In the genomic region with DNA sequence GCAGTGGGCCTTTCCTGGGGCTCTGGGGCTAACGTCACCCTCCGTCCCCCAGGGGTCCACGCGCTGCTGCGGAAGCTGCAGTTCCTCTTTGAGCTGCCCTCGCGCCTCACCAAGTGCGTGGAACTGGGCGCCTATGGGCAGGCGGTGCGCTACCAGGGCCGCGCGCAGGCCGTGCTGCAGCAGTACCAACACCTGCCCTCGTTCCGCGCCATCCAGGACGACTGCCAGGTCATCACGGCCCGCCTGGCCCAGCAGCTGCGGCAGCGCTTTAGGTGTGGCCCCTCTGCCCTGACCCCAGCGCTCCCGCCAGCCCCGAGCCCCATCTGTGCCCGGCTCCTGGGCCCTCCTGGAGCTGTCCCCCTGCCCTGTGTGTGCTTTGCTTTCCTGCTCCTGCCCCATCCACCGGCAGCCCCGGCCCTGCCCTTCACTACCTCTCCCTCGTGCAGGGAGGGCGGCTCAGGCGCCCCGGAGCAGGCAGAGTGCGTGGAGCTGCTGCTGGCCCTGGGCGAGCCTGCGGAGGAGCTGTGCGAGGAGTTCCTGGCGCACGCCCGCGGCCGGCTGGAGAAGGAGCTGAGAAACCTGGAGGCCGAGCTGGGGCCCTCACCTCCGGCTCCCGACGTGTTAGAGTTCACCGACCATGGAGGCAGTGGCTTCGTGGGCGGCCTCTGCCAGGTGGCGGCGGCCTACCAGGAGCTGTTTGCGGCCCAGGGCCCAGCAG, we compare ENCODE assay signal across 22 cellular contexts. TPM values are rescaled to one million over a fixed set of nuclear protein-coding genes. Genes with fewer than 3 reads are reported as not detected.
DNase-seq lines count a peak whose midpoint lies in the region; ATAC-seq, FAIRE-seq and TF ChIP-seq lines count a peak whose summit lies in the region.
"Had no signal": no experiment of that assay in that cellular context is flagged by ENCODE, and none has a peak within 500 bp of the region (broad histone marks: within the 10 kb centered on the region; RNA-seq: fewer than 3 reads in every experiment).

No MANE protein-coding gene starts in this region.

- H2BK15ac ChIP-seq in neuronal stem cell (ENCODE audit: low read length) = no peak overlapping the region

- in situ Hi-C loops in K562 (cut with MboI) = no loop called here

- no TSS peak for BruUV-seq in K562 (replicated peaks; lab: Mats Ljungman, UMichigan)

- peaks cover 7% of the 10 kb centered on the region; the same call in 2 of the 3 replicates for H3K79me2 ChIP-seq in K562 (ENCODE audit: control insufficient read depth, insufficient read depth, low read length)

- no peak for TF ChIP-seq RAD21 in K562 (CRISPR knock-in tag; conservative IDR thresholded peaks at IDR 0.05 in 1 of 2, IDR thresholded peaks at IDR 0.05 in 1 of 2)

- H3K4me2 ChIP-seq in K562 (ENCODE audit: insufficient read depth, low read length) = no peak overlapping the region
- H3K4me2 ChIP-seq in neuronal stem cell (ENCODE audit: insufficient read depth, low read length, poor library complexity, severe bottlenecking) = no peak overlapping the region
- H3K4me2 ChIP-seq: BLaER1, PC-9 had no signal

- H3K36me3 Mint-ChIP-seq in natural killer cell treated with Interleukin-12 subunit alpha and Interleukin-12 subunit beta and Interleukin-15 and Interleukin-18, amount 100 ng/mL, for 72 hours = no peaks in the 10 kb centered on the region
- H3K36me3 Mint-ChIP-seq in natural killer cell = no peaks in the 10 kb centered on the region

- H3K18ac ChIP-seq in neuronal stem cell (ENCODE audit: low read length) = no peak overlapping the region

- intact Hi-C loops in natural killer cell (cut with micrococcal nuclease) = no loop called here
- intact Hi-C loops in K562 (cut with micrococcal nuclease) = no loop called here

- no peaks in the 10 kb centered on the region for H3K9me1 ChIP-seq in K562 (ENCODE audit: control insufficient read depth, insufficient read depth, low read length)

- no peak overlapping the region for H2BK120ac ChIP-seq in neuronal stem cell (ENCODE audit: low read depth, low read length)

- no peak overlapping the region for H3K4me3 ChIP-seq in K562
- no peak overlapping the region for H3K4me3 ChIP-seq in neuronal stem cell (ENCODE audit: low read length in 2 of 2)
- H3K4me3 ChIP-seq: BLaER1, GM12878, GM23248, HAP-1, PC-9 had no signal

- H2AFZ ChIP-seq in K562 (ENCODE audit: low read depth, low read length) (no peak overlapping the region), neuronal stem cell (ENCODE audit: low read length) (no peak overlapping the region)
- H2AFZ ChIP-seq: GM23248, PC-9 had no signal

- peak overlapping the region; percentile 36 for H2BK12ac ChIP-seq in neuronal stem cell (ENCODE audit: low read length)

- no peaks in the 10 kb centered on the region for H3K9me3 Mint-ChIP-seq in natural killer cell treated with Interleukin-12 subunit alpha and Interleukin-12 subunit beta and Interleukin-15 and Interleukin-18, amount 100 ng/mL, for 72 hours
- no peaks in the 10 kb centered on the region for H3K9me3 Mint-ChIP-seq in natural killer cell
- H3K9me3 Mint-ChIP-seq: CD4-positive, alpha-beta T cell had no signal

- peaks cover 11 to 37% of the 10 kb centered on the region in 2 experiments for H3K4me1 ChIP-seq in K562 (replicated peaks in 1 of 2; ENCODE audit: control insufficient read depth in 2 of 2, insufficient read depth in 2 of 2, low read length in 2 of 2)
- H3K4me1 ChIP-seq in neuronal stem cell (ENCODE audit: control insufficient read depth in 2 of 2, insufficient read depth in 1 of 2, low read depth in 1 of 2, low read length in 2 of 2) = peaks cover 6 to 13% of the 10 kb centered on the region in 2 donors

- ATAC-seq in natural killer cell treated with Interleukin-12 subunit alpha and Interleukin-12 subunit beta and Interleukin-15 and Interleukin-18, amount 100 ng/mL, for 72 hours = no peak
- no peak for ATAC-seq in natural killer cell
- no peak for ATAC-seq in K562
- ATAC-seq in HG02884 (IDR thresholded peaks at IDR 0.05; ENCODE audit: unreplicated experiment) = no peak
- ATAC-seq in HG02623 (IDR thresholded peaks at IDR 0.05; ENCODE audit: unreplicated experiment) = no peak
- ATAC-seq: GM12878 had no signal

- peak overlapping the region; percentile 43 for H4K8ac ChIP-seq in neuronal stem cell (ENCODE audit: low read depth, low read length)

- H3K27ac ChIP-seq in K562 (ENCODE audit: extremely low read depth, low read depth, low read length) (no peak overlapping the region), neuronal stem cell (replicated peaks; ENCODE audit: low read length) (no peak overlapping the region)
- H3K27ac ChIP-seq: BLaER1, GM23248, PC-9 had no signal

- no peak overlapping the region for H2BK5ac ChIP-seq in neuronal stem cell (ENCODE audit: low read length)

- TF ChIP-seq POLR2A in K562 (conservative IDR thresholded peaks at IDR 0.05) = no peak

- CTCF ChIA-PET in K562 (lab: Yijun Ruan, JAX; ENCODE audit: low intra/inter-chr PET ratio) = no interaction called here

- no peaks in the 10 kb centered on the region for H3K9me3 ChIP-seq in K562 (replicated peaks; ENCODE audit: control insufficient read depth, insufficient read depth, low read depth, low read length)
- no peaks in the 10 kb centered on the region for H3K9me3 ChIP-seq in neuronal stem cell (replicated peaks in 1 of 2; ENCODE audit: control insufficient read depth in 2 of 2, insufficient read depth in 1 of 2, low read depth in 1 of 2, low read length in 2 of 2)
- H3K9me3 ChIP-seq: BLaER1, HAP-1 had no signal

- no peak for TF ChIP-seq EP300 in K562 (IDR thresholded peaks at IDR 0.05; ENCODE audit: low read length)

- no peak overlapping the region for H3K9ac ChIP-seq in K562 (ENCODE audit: insufficient read depth in 1 of 2, low read depth in 2 of 2, low read length in 2 of 2)
- H3K9ac ChIP-seq in neuronal stem cell (ENCODE audit: low read depth, low read length, poor library complexity) = no peak overlapping the region
- H3K9ac ChIP-seq: BLaER1, GM23248 had no signal

- H3K36me3 ChIP-seq in K562 (ENCODE audit: control insufficient read depth, insufficient read depth, low read length) (peaks cover 27% of the 10 kb centered on the region; the same call in 1 of the 3 replicates), neuronal stem cell (replicated peaks in 1 of 2; ENCODE audit: control insufficient read depth in 2 of 2, insufficient read depth in 2 of 2, low read length in 2 of 2) (peaks cover 6 to 24% of the 10 kb centered on the region in 2 donors)

- no peaks in the 10 kb centered on the region for H3K27me3 ChIP-seq in K562 (ENCODE audit: control insufficient read depth in 2 of 2, insufficient read depth in 2 of 2, low read length in 2 of 2)
- H3K27me3 ChIP-seq in neuronal stem cell (ENCODE audit: control insufficient read depth in 3 of 3, insufficient read depth in 3 of 3, low read depth in 1 of 3, low read length in 3 of 3) = no peaks in the 10 kb centered on the region
- H3K27me3 ChIP-seq: BLaER1 had no signal

- peaks cover 6% of the 10 kb centered on the region for H3K79me1 ChIP-seq in neuronal stem cell (ENCODE audit: low read depth, low read length)

- peaks cover 21 to 36% of the 10 kb centered on the region in 2 donors for H3K4me1 Mint-ChIP-seq in natural killer cell treated with Interleukin-12 subunit alpha and Interleukin-12 subunit beta and Interleukin-15 and Interleukin-18, amount 100 ng/mL, for 72 hours (ENCODE audit: low read depth in 2 of 2)
- H3K4me1 Mint-ChIP-seq in natural killer cell = peaks cover 28 to 40% of the 10 kb centered on the region in 2 donors

- WGBS in K562 (ENCODE audit: insufficient coverage, low coverage, missing lambda C conversion rate) = 94% methylated on average over 22 of the region's 52 CpGs
- WGBS in neuronal stem cell (ENCODE audit: extremely low coverage in 2 of 2, insufficient read length in 2 of 2, insufficient replicate concordance in 1 of 2), 2 donors = no CpG with 5 or more reads among the region's 52 CpGs

- H3K23ac ChIP-seq in neuronal stem cell (ENCODE audit: low read depth, low read length, poor library complexity) = peak overlapping the region; percentile 71

- H3K27me3 Mint-ChIP-seq in natural killer cell treated with Interleukin-12 subunit alpha and Interleukin-12 subunit beta and Interleukin-15 and Interleukin-18, amount 100 ng/mL, for 72 hours = no peaks in the 10 kb centered on the region
- H3K27me3 Mint-ChIP-seq in natural killer cell (ENCODE audit: low read depth in 2 of 2) = no peaks in the 10 kb centered on the region
- H3K27me3 Mint-ChIP-seq: CD4-positive, alpha-beta T cell had no signal

- H3K4ac ChIP-seq in neuronal stem cell (ENCODE audit: low read length) = no peak overlapping the region

- no peaks in the 10 kb centered on the region for H4K20me1 ChIP-seq in K562 (replicated peaks; ENCODE audit: control insufficient read depth, insufficient read depth, low read length)

- no peak overlapping the region for H3K4me3 Mint-ChIP-seq in natural killer cell treated with Interleukin-12 subunit alpha and Interleukin-12 subunit beta and Interleukin-15 and Interleukin-18, amount 100 ng/mL, for 72 hours
- H3K4me3 Mint-ChIP-seq in natural killer cell = no peak overlapping the region
- H3K4me3 Mint-ChIP-seq: CD4-positive, alpha-beta T cell had no signal

- H3K27ac Mint-ChIP-seq in natural killer cell treated with Interleukin-12 subunit alpha and Interleukin-12 subunit beta and Interleukin-15 and Interleukin-18, amount 100 ng/mL, for 72 hours = no peak overlapping the region
- no peak overlapping the region for H3K27ac Mint-ChIP-seq in natural killer cell
- H3K27ac Mint-ChIP-seq: CD4-positive, alpha-beta T cell had no signal

- peak; percentile 51 for DNase-seq in natural killer cell treated with Interleukin-12 subunit alpha and Interleukin-12 subunit beta and Interleukin-15 and Interleukin-18, amount 100 ng/mL, for 72 hours (ENCODE audit: low spot score)
- no peak for DNase-seq in natural killer cell
- no peak for DNase-seq in K562 (ENCODE audit: extremely low read depth in 1 of 4, low spot score in 3 of 4)
- no peak for DNase-seq in neuronal stem cell (ENCODE audit: low spot score)
- DNase-seq in NCI-H510A treated with DMSO at 0.1 percent for 48 hours (lab: John Stamatoyannopoulos, UW) = no peak
- DNase-seq: CD4-positive, alpha-beta T cell; DMS53; GM23248; Kasumi-1; MM.1S; NCI-H1694; NCI-H2029 treated with DMSO at 0.1 percent for 48 hours; NCI-H446 treated with DMSO at 0.1 percent for 48 hours; NCI-H526 treated with DMSO at 0.1 percent for 48 hours; SHP77 treated with DMSO at 0.1 percent for 48 hours had no signal

- no peak overlapping the region for H3K14ac ChIP-seq in neuronal stem cell (ENCODE audit: low read length)

- POLR2A ChIA-PET in K562 (lab: Yijun Ruan, JAX) = interaction anchor here (0.6 to 7.2 kb wide), 4 partner anchors 11 to 724 kb away, joined by 3 to 92 read pairs (median 3); a partner anchor contains a TSS

- FAIRE-seq in K562 (lab: Jason Lieb, UNC) = no peak
- FAIRE-seq: A204.1, GM12878 had no signal

- H2AK5ac ChIP-seq in neuronal stem cell (ENCODE audit: low read depth, low read length) = no peak overlapping the region

- no peak overlapping the region for H4K91ac ChIP-seq in neuronal stem cell (ENCODE audit: low read depth, low read length, poor library complexity)

- TF ChIP-seq CTCF in natural killer cell (IDR thresholded peaks at IDR 0.05) = no peak
- no peak for TF ChIP-seq CTCF in K562 (IDR thresholded peaks at IDR 0.05 in 2 of 3, conservative IDR thresholded peaks at IDR 0.05 in 1 of 3; ENCODE audit: insufficient read depth in 2 of 3, low read depth in 1 of 3, low read length in 3 of 3)

RNA-seq across cellular contexts. Expression of a gene that starts 3.8 kb away (rescaled TPM):
- 10 to 100 TPM; 18.6 to 30.7 TPM for total RNA-seq in natural killer cell treated with Interleukin-12 subunit alpha and Interleukin-12 subunit beta and Interleukin-15 and Interleukin-18, amount 100 ng/mL, for 72 hours
- total RNA-seq in natural killer cell (10 to 100 TPM; 17.0 to 23.2 (median 18.6) TPM), K562 (2014; rRNA removed) (18.6 and 20.6 TPM in 2 replicates), K562 (2014; rRNA removed; fragmentation: Illumina TruSeq; extraction: Trizol) (3.2 and 3.7 TPM in 2 replicates), K562 (2015; rRNA removed; fragmentation: Illumina TruSeq; extraction: Trizol) (7.0 and 7.9 TPM in 2 replicates), K562 (2021) (21.4 and 21.8 TPM in 2 replicates)
- total RNA-seq in K562 (2011; cell fraction: chromatin; rRNA removed; ENCODE audit: low replicate concordance) = 31.4 and 105 TPM in 2 replicates
- total RNA-seq in K562 (2011; cell fraction: nucleolus; rRNA removed) = 91.9 and 106 TPM in 2 replicates
- 59.6 and 61.8 TPM in 2 replicates for total RNA-seq in K562 (2011; cell fraction: nucleoplasm; rRNA removed)
- polyA plus RNA-seq in K562 (2011; rRNA removed) (14.6 and 35.3 TPM in 2 replicates), K562 (2014; fragmentation: Illumina TruSeq; extraction: Trizol) (14.3 and 18.6 TPM in 2 replicates), K562 (2014; fragmentation: Nextera tagmentation; extraction: Ambion mirVana) (1 to 10 TPM; 1.2 to 1.4 TPM), K562 (2014; rRNA removed) (20.4 and 22.0 TPM in 2 replicates)
- 34.6 and 38.1 TPM in 2 replicates for polyA plus RNA-seq in K562 (2011; cell fraction: cytosol; rRNA removed)
- 109 and 130 TPM in 2 replicates for polyA plus RNA-seq in K562 (2011; cell fraction: nucleus; rRNA removed)
- 18.6 and 23.4 TPM in 2 replicates for polyA plus RNA-seq in K562 (2012)
- 10.6 and 12.1 TPM in 2 replicates for polyA minus RNA-seq in K562 (2011; rRNA and poly(A)+ RNA removed)
- 9.4 and 15.1 TPM in 2 replicates for polyA minus RNA-seq in K562 (2011; cell fraction: cytosol; rRNA and poly(A)+ RNA removed)
- 27.9 and 40.7 TPM in 2 replicates for polyA minus RNA-seq in K562 (2011; cell fraction: nucleus; rRNA and poly(A)+ RNA removed)
- 50.3 TPM for polyA plus RNA-seq in neuronal stem cell (2013, experiment 1 of 2)
- 46.9 TPM for polyA plus RNA-seq in neuronal stem cell (2013, experiment 2 of 2)

RNA-seq across cellular contexts. Expression of a gene that starts 9.6 kb away (rescaled TPM):
- total RNA-seq in natural killer cell treated with Interleukin-12 subunit alpha and Interleukin-12 subunit beta and Interleukin-15 and Interleukin-18, amount 100 ng/mL, for 72 hours = 10 to 100 TPM in 1 of 2 donors, 1 to 10 TPM in 1; 9.8 to 23.7 TPM
- total RNA-seq in natural killer cell (1 to 10 TPM; 5.6 to 6.8 (median 6.1) TPM), K562 (2014; rRNA removed) (39.0 and 49.0 TPM in 2 replicates), K562 (2014; rRNA removed; fragmentation: Illumina TruSeq; extraction: Trizol) (0.35 and 0.76 TPM in 2 replicates), K562 (2015; rRNA removed; fragmentation: Illumina TruSeq; extraction: Trizol) (7.0 and 8.6 TPM in 2 replicates), K562 (2021) (27.2 and 29.6 TPM in 2 replicates)
- 0.99 and 8.1 TPM in 2 replicates for total RNA-seq in K562 (2011; cell fraction: chromatin; rRNA removed; ENCODE audit: low replicate concordance)
- total RNA-seq in K562 (2011; cell fraction: nucleolus; rRNA removed) = 15.7 and 18.9 TPM in 2 replicates
- total RNA-seq in K562 (2011; cell fraction: nucleoplasm; rRNA removed) = 4.7 and 5.3 TPM in 2 replicates
- polyA plus RNA-seq in K562 (2011; rRNA removed) (2.5 and 3.7 TPM in 2 replicates), K562 (2014; fragmentation: Illumina TruSeq; extraction: Trizol) (0.59 and 2.9 TPM in 2 replicates), K562 (2014; fragmentation: Nextera tagmentation; extraction: Ambion mirVana) (under 1 TPM; 0.08 to 0.20 TPM), K562 (2014; rRNA removed) (23.4 and 24.3 TPM in 2 replicates)
- polyA plus RNA-seq in K562 (2011; cell fraction: cytosol; rRNA removed) = 5.0 and 29.5 TPM in 2 replicates
- 4.7 and 9.8 TPM in 2 replicates for polyA plus RNA-seq in K562 (2011; cell fraction: nucleus; rRNA removed)
- 14.0 and 16.6 TPM in 2 replicates for polyA plus RNA-seq in K562 (2012)
- 0.84 and 1.1 TPM in 2 replicates for polyA minus RNA-seq in K562 (2011; rRNA and poly(A)+ RNA removed)
- polyA minus RNA-seq in K562 (2011; cell fraction: cytosol; rRNA and poly(A)+ RNA removed) = 9.6 and 11.8 TPM in 2 replicates
- polyA minus RNA-seq in K562 (2011; cell fraction: nucleus; rRNA and poly(A)+ RNA removed) = 15.5 and 18.7 TPM in 2 replicates
- polyA plus RNA-seq in neuronal stem cell (2013, experiment 1 of 2) = 3.3 TPM
- 3.4 TPM for polyA plus RNA-seq in neuronal stem cell (2013, experiment 2 of 2)

RNA-seq across cellular contexts. Expression of a gene that starts 11.9 kb away (rescaled TPM):
- total RNA-seq in natural killer cell treated with Interleukin-12 subunit alpha and Interleukin-12 subunit beta and Interleukin-15 and Interleukin-18, amount 100 ng/mL, for 72 hours = 100 to 1,000 TPM; 132 to 149 TPM
- 100 to 1,000 TPM; 180 to 197 (median 184) TPM for total RNA-seq in natural killer cell
- total RNA-seq in K562 (2011; cell fraction: chromatin; rRNA removed; ENCODE audit: low replicate concordance) = 48.6 and 156 TPM in 2 replicates
- 126 and 134 TPM in 2 replicates for total RNA-seq in K562 (2011; cell fraction: nucleolus; rRNA removed)
- 68.7 and 73.5 TPM in 2 replicates for total RNA-seq in K562 (2011; cell fraction: nucleoplasm; rRNA removed)
- total RNA-seq in K562 (2014; rRNA removed) = 143 and 215 TPM in 2 replicates
- total RNA-seq in K562 (2014; rRNA removed; fragmentation: Illumina TruSeq; extraction: Trizol) = 16.9 and 20.6 TPM in 2 replicates
- 40.6 and 46.8 TPM in 2 replicates for total RNA-seq in K562 (2015; rRNA removed; fragmentation: Illumina TruSeq; extraction: Trizol)
- 89.3 and 103 TPM in 2 replicates for total RNA-seq in K562 (2021)
- 49.7 and 83.5 TPM in 2 replicates for polyA plus RNA-seq in K562 (2011; rRNA removed)
- polyA plus RNA-seq in K562 (2011; cell fraction: cytosol; rRNA removed) = 68.7 and 145 TPM in 2 replicates
- 135 and 175 TPM in 2 replicates for polyA plus RNA-seq in K562 (2011; cell fraction: nucleus; rRNA removed)
- polyA plus RNA-seq in K562 (2012) = 89.1 and 104 TPM in 2 replicates
- polyA plus RNA-seq in K562 (2014; fragmentation: Illumina TruSeq; extraction: Trizol) = 22.2 and 49.8 TPM in 2 replicates
- 1 to 10 TPM; 1.8 to 2.9 TPM for polyA plus RNA-seq in K562 (2014; fragmentation: Nextera tagmentation; extraction: Ambion mirVana)
- polyA plus RNA-seq in K562 (2014; rRNA removed) = 73.2 and 126 TPM in 2 replicates
- polyA minus RNA-seq in K562 (2011; rRNA and poly(A)+ RNA removed) = 48.0 and 66.9 TPM in 2 replicates
- 120 and 159 TPM in 2 replicates for polyA minus RNA-seq in K562 (2011; cell fraction: cytosol; rRNA and poly(A)+ RNA removed)
- polyA minus RNA-seq in K562 (2011; cell fraction: nucleus; rRNA and poly(A)+ RNA removed) = 55.3 and 62.1 TPM in 2 replicates
- 58.1 TPM for polyA plus RNA-seq in neuronal stem cell (2013, experiment 1 of 2)
- polyA plus RNA-seq in neuronal stem cell (2013, experiment 2 of 2) = 53.7 TPM

RNA-seq across cellular contexts. Expression of a gene that starts 14.0 kb away (rescaled TPM):
- total RNA-seq in natural killer cell treated with Interleukin-12 subunit alpha and Interleukin-12 subunit beta and Interleukin-15 and Interleukin-18, amount 100 ng/mL, for 72 hours = 100 to 1,000 TPM; 681 to 986 TPM
- total RNA-seq in natural killer cell = 100 to 1,000 TPM; 724 to 977 (median 968) TPM
- 85.1 and 161 TPM in 2 replicates for total RNA-seq in K562 (2011; cell fraction: chromatin; rRNA removed; ENCODE audit: low replicate concordance)
- total RNA-seq in K562 (2011; cell fraction: nucleolus; rRNA removed) = 307 and 365 TPM in 2 replicates
- 257 and 358 TPM in 2 replicates for total RNA-seq in K562 (2011; cell fraction: nucleoplasm; rRNA removed)
- 1,447 and 1,737 TPM in 2 replicates for total RNA-seq in K562 (2014; rRNA removed)
- total RNA-seq in K562 (2014; rRNA removed; fragmentation: Illumina TruSeq; extraction: Trizol) = 702 and 715 TPM in 2 replicates
- 990 and 995 TPM in 2 replicates for total RNA-seq in K562 (2015; rRNA removed; fragmentation: Illumina TruSeq; extraction: Trizol)
- total RNA-seq in K562 (2021) = 1,380 and 1,521 TPM in 2 replicates
- polyA plus RNA-seq in K562 (2011; rRNA removed) = 562 and 568 TPM in 2 replicates
- polyA plus RNA-seq in K562 (2011; cell fraction: cytosol; rRNA removed) = 741 and 1,178 TPM in 2 replicates
- polyA plus RNA-seq in K562 (2011; cell fraction: nucleus; rRNA removed) = 380 and 503 TPM in 2 replicates
- 1,837 and 2,123 TPM in 2 replicates for polyA plus RNA-seq in K562 (2012)
- polyA plus RNA-seq in K562 (2014; fragmentation: Illumina TruSeq; extraction: Trizol) = 942 and 1,036 TPM in 2 replicates
- 100 to 1,000 TPM; 433 to 575 TPM for polyA plus RNA-seq in K562 (2014; fragmentation: Nextera tagmentation; extraction: Ambion mirVana)
- polyA plus RNA-seq in K562 (2014; rRNA removed) = 1,498 and 1,827 TPM in 2 replicates
- 236 and 263 TPM in 2 replicates for polyA minus RNA-seq in K562 (2011; rRNA and poly(A)+ RNA removed)
- 352 and 386 TPM in 2 replicates for polyA minus RNA-seq in K562 (2011; cell fraction: cytosol; rRNA and poly(A)+ RNA removed)
- 98.0 and 181 TPM in 2 replicates for polyA minus RNA-seq in K562 (2011; cell fraction: nucleus; rRNA and poly(A)+ RNA removed)
- polyA plus RNA-seq in neuronal stem cell (2013, experiment 1 of 2) = 1,200 TPM
- 1,182 TPM for polyA plus RNA-seq in neuronal stem cell (2013, experiment 2 of 2)

RNA-seq across cellular contexts. Expression of a gene that starts 14.2 kb away (rescaled TPM):
- 10 to 100 TPM; 77.8 to 80.4 TPM for total RNA-seq in natural killer cell treated with Interleukin-12 subunit alpha and Interleukin-12 subunit beta and Interleukin-15 and Interleukin-18, amount 100 ng/mL, for 72 hours
- total RNA-seq in natural killer cell = 10 to 100 TPM; 36.8 to 37.5 (median 36.9) TPM
- total RNA-seq in K562 (2011; cell fraction: chromatin; rRNA removed; ENCODE audit: low replicate concordance) = 22.2 and 52.3 TPM in 2 replicates
- 45.3 and 47.5 TPM in 2 replicates for total RNA-seq in K562 (2011; cell fraction: nucleolus; rRNA removed)
- 43.8 and 56.6 TPM in 2 replicates for total RNA-seq in K562 (2011; cell fraction: nucleoplasm; rRNA removed)
- total RNA-seq in K562 (2014; rRNA removed) = 129 and 180 TPM in 2 replicates
- total RNA-seq in K562 (2014; rRNA removed; fragmentation: Illumina TruSeq; extraction: Trizol) = 65.5 and 74.3 TPM in 2 replicates
- 78.2 and 83.1 TPM in 2 replicates for total RNA-seq in K562 (2015; rRNA removed; fragmentation: Illumina TruSeq; extraction: Trizol)
- total RNA-seq in K562 (2021) = 86.8 and 88.5 TPM in 2 replicates
- 96.1 and 97.2 TPM in 2 replicates for polyA plus RNA-seq in K562 (2011; rRNA removed)
- 145 and 172 TPM in 2 replicates for polyA plus RNA-seq in K562 (2011; cell fraction: cytosol; rRNA removed)
- 33.4 and 33.6 TPM in 2 replicates for polyA plus RNA-seq in K562 (2011; cell fraction: nucleus; rRNA removed)
- polyA plus RNA-seq in K562 (2012) = 67.5 and 83.2 TPM in 2 replicates
- 123 and 127 TPM in 2 replicates for polyA plus RNA-seq in K562 (2014; fragmentation: Illumina TruSeq; extraction: Trizol)
- polyA plus RNA-seq in K562 (2014; fragmentation: Nextera tagmentation; extraction: Ambion mirVana) = 100 to 1,000 TPM in 1 of 2 experiments, 10 to 100 TPM in 1; 76.2 to 132 TPM
- polyA plus RNA-seq in K562 (2014; rRNA removed) = 91.2 and 112 TPM in 2 replicates
- 44.7 and 62.6 TPM in 2 replicates for polyA minus RNA-seq in K562 (2011; rRNA and poly(A)+ RNA removed)
- polyA minus RNA-seq in K562 (2011; cell fraction: cytosol; rRNA and poly(A)+ RNA removed) = 33.6 and 45.3 TPM in 2 replicates
- 14.1 and 19.7 TPM in 2 replicates for polyA minus RNA-seq in K562 (2011; cell fraction: nucleus; rRNA and poly(A)+ RNA removed)
- polyA plus RNA-seq in neuronal stem cell (2013, experiment 1 of 2) = 26.4 TPM
- 23.8 TPM for polyA plus RNA-seq in neuronal stem cell (2013, experiment 2 of 2)
